ENCODE assay signal across 11 cellular contexts in the genomic region with DNA sequence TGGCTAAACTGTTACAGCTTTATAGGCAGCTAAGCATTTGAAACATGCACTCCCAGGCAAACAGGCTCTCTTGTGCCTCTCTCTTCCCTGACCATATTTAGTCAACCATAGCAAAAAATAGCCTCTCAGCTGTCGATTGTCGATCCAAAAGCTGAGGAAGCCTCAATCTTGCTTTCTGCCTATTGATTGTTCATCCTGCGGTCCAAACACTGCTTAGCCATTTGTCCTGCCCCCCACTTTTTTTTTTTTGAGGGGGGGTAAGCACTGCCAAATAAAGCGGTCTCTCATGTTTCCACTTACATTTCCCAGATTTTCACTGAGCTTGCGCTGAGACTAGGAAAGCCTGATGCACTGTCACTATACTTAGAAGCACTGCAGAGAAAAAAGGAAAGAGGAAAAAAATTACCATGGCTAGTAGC.
DNase-seq lines count a peak whose midpoint lies in the region; TF ChIP-seq lines count a peak whose summit lies in the region.
"Had no signal": no experiment of that assay in that cellular context is flagged by ENCODE, and none has a peak within 500 bp of the region (broad histone marks: within the 10 kb centered on the region; RNA-seq: fewer than 3 reads in every experiment).

No MANE protein-coding gene starts in this region.

- H3K9ac ChIP-seq in H9 (ENCODE audit: extremely low read depth, insufficient read length, low read length) (no peak overlapping the region), mesendoderm (ENCODE audit: low read length) (no peak overlapping the region)

- no peak overlapping the region for H2AK5ac ChIP-seq in H9 (ENCODE audit: insufficient read length, low read length)
- H2AK5ac ChIP-seq in mesendoderm (ENCODE audit: low read length): no peak overlapping the region

- H3K23me2 ChIP-seq in H9 (ENCODE audit: insufficient read length, low read depth, low read length, poor library complexity, severe bottlenecking): no peaks in the 10 kb centered on the region

- no peak overlapping the region for H2BK120ac ChIP-seq in H9 (ENCODE audit: low read depth, low read length, poor library complexity, severe bottlenecking)
- H2BK120ac ChIP-seq in mesendoderm (ENCODE audit: low read depth, low read length): no peak overlapping the region

- H3K23ac ChIP-seq in H9 (ENCODE audit: insufficient read length, low read depth, low read length) (no peak overlapping the region), mesendoderm (ENCODE audit: low read length) (no peak overlapping the region)

- H4K8ac ChIP-seq in H9 (replicated peaks; ENCODE audit: insufficient read length, low read depth, low read length): no peak overlapping the region
- H4K8ac ChIP-seq in mesendoderm (ENCODE audit: low read depth, low read length): peak overlapping the region; percentile 56

- H2BK20ac ChIP-seq in H9 (ENCODE audit: low read depth, low read length, poor library complexity, severe bottlenecking): no peak overlapping the region

- H3K14ac ChIP-seq in H9 (ENCODE audit: insufficient read depth, low read length): no peak overlapping the region

- H3K4me3 Mint-ChIP-seq in H9: no peak overlapping the region

- no peaks in the 10 kb centered on the region for H4K20me1 ChIP-seq in H9 (ENCODE audit: control insufficient read depth, insufficient read depth, insufficient read length)

- H3K9me3 Mint-ChIP-seq in H9: no peaks in the 10 kb centered on the region

- no peak for DNase-seq in H9
- DNase-seq in fibroblast of the aortic adventitia (ENCODE audit: low read depth): peak; percentile 35
- DNase-seq in mesendoderm: peak; percentile 23
- DNase-seq in skeletal muscle cell (ENCODE audit: low read depth): peak; percentile 11
- DNase-seq in activated CD4-positive, alpha-beta T cell treated with anti-CD3 and anti-CD28 coated beads, Interleukin-2, amount 50 U/mL, for 1 hour: no peak
- DNase-seq in activated gamma-delta T cell (lab: John Stamatoyannopoulos, UW): no peak
- DNase-seq in NCI-H82 treated with DMSO at 0.1 percent for 48 hours (lab: John Stamatoyannopoulos, UW; ENCODE audit: unreplicated experiment): no peak
- DNase-seq in activated CD4-positive, CD25-positive, alpha-beta regulatory T cell (lab: John Stamatoyannopoulos, UW): no peak
- DNase-seq: BE2C, erythroblast, kidney had no signal

- no peak overlapping the region for H3K4ac ChIP-seq in H9 (ENCODE audit: low read depth, low read length)
- no peak overlapping the region for H3K4ac ChIP-seq in mesendoderm (ENCODE audit: low read depth, low read length)

- H4K5ac ChIP-seq in H9 (ENCODE audit: insufficient read length, low read depth, low read length) (no peak overlapping the region), mesendoderm (ENCODE audit: low read length) (no peak overlapping the region)

- no peak overlapping the region for H2BK12ac ChIP-seq in H9 (ENCODE audit: insufficient read length, low read depth, low read length)

- no peaks in the 10 kb centered on the region for H3K4me1 ChIP-seq in H9 (ENCODE audit: insufficient read depth, low read length)
- H3K4me1 ChIP-seq in mesendoderm (ENCODE audit: control insufficient read depth, low read depth, low read length): no peaks in the 10 kb centered on the region
- H3K4me1 ChIP-seq: BE2C had no signal

- H3K27me3 Mint-ChIP-seq in H9 (ENCODE audit: low read depth): no peaks in the 10 kb centered on the region

- H3K79me2 ChIP-seq in H9 (ENCODE audit: insufficient read depth, low read length): no peaks in the 10 kb centered on the region
- no peaks in the 10 kb centered on the region for H3K79me2 ChIP-seq in mesendoderm (ENCODE audit: control insufficient read depth, insufficient read depth, low read length)

- H2AFZ ChIP-seq in H9 (ENCODE audit: low read length): no peak overlapping the region

- H3K79me1 ChIP-seq in H9 (ENCODE audit: insufficient read depth, low read depth, low read length, poor library complexity, severe bottlenecking) (no peaks in the 10 kb centered on the region), mesendoderm (ENCODE audit: low read length) (no peaks in the 10 kb centered on the region)

- no peaks in the 10 kb centered on the region for H3K9me3 ChIP-seq in H9 (ENCODE audit: control insufficient read depth, low read depth, low read length)
- H3K9me3 ChIP-seq: BE2C had no signal

- no CpG with 5 or more reads among the region's 5 CpGs for WGBS in H9 (ENCODE audit: extremely low coverage, insufficient read length, low lambda C conversion rate)
- WGBS in mesendoderm (ENCODE audit: extremely low coverage, insufficient coverage, low lambda C conversion rate): no CpG with 5 or more reads among the region's 5 CpGs

- H3K18ac ChIP-seq in H9 (ENCODE audit: insufficient read length, low read depth, low read length) (no peak overlapping the region), mesendoderm (ENCODE audit: low read length) (no peak overlapping the region)

- H3K4me2 ChIP-seq in H9 (ENCODE audit: insufficient read depth, insufficient read length, low read length) (no peak overlapping the region), mesendoderm (ENCODE audit: low read length) (no peak overlapping the region)

- H2BK5ac ChIP-seq in H9 (ENCODE audit: insufficient read length, low read length) (no peak overlapping the region), mesendoderm (ENCODE audit: low read length) (no peak overlapping the region)

- peaks cover 0 to 8% (median 2%) of the 10 kb centered on the region in 3 experiments; a peak in 4 of 7 replicates for H3K36me3 Mint-ChIP-seq in H9 (ENCODE audit: insufficient read depth in 1 of 3, low read depth in 3 of 3)

- H3K27ac Mint-ChIP-seq in H9: peak overlapping the region in 2 of 3 experiments; percentile 10 to 33; a peak in 4 of 7 replicates

- no peak overlapping the region for H3T11ph ChIP-seq in H9 (ENCODE audit: low read length)

- TF ChIP-seq CTCF in H9 (conservative IDR thresholded peaks at IDR 0.05): no peak
- TF ChIP-seq CTCF in fibroblast of the aortic adventitia (IDR thresholded peaks at IDR 0.05; ENCODE audit: insufficient read depth, low read length): no peak

- no peak overlapping the region for H4K91ac ChIP-seq in H9 (ENCODE audit: insufficient read length, low read depth, low read length)

- H3K4me1 Mint-ChIP-seq in H9: peaks cover 0 to 9% of the 10 kb centered on the region in 2 experiments

- no peaks in the 10 kb centered on the region for H3K27me3 ChIP-seq in H9 (ENCODE audit: insufficient read depth, low read length)
- no peaks in the 10 kb centered on the region for H3K27me3 ChIP-seq in mesendoderm (ENCODE audit: insufficient read depth, low read length, poor library complexity)
- H3K27me3 ChIP-seq: BE2C had no signal

- H2BK15ac ChIP-seq in H9 (ENCODE audit: low read depth, low read length) (no peak overlapping the region), mesendoderm (replicated peaks; ENCODE audit: low read depth) (no peak overlapping the region)

- H3K4me3 ChIP-seq in fibroblast of the aortic adventitia (ENCODE audit: low read depth, low read length): no peak overlapping the region
- no peak overlapping the region for H3K4me3 ChIP-seq in mesendoderm (ENCODE audit: low read length)
- H3K4me3 ChIP-seq in skeletal muscle cell (ENCODE audit: low read depth, low read length): no peak overlapping the region

- H3K36me3 ChIP-seq in mesendoderm (ENCODE audit: control insufficient read depth, insufficient read depth, low read length): no peaks in the 10 kb centered on the region
- H3K36me3 ChIP-seq: BE2C had no signal

- H3K56ac ChIP-seq in H9 (ENCODE audit: insufficient read length, low read depth, low read length): no peak overlapping the region
- H3K56ac ChIP-seq in mesendoderm (ENCODE audit: low read length): no peak overlapping the region

- no peak overlapping the region for H3K27ac ChIP-seq in H9 (ENCODE audit: insufficient read length, low read depth, low read length)
- no peak overlapping the region for H3K27ac ChIP-seq in mesendoderm (ENCODE audit: low read depth, low read length)

Comparison
In these comparisons a context has a peak if more than half of its experiments do, and no peak if none do; other contexts are left out.
1. DNase-seq: peak in fibroblast of the aortic adventitia (single experiment), mesendoderm (single experiment) and skeletal muscle cell (single experiment); none in H9 (single experiment), activated CD4-positive, alpha-beta T cell treated with anti-CD3 and anti-CD28 coated beads, Interleukin-2, amount 50 U/mL, for 1 hour (single experiment), activated gamma-delta T cell (single experiment), NCI-H82 treated with DMSO at 0.1 percent for 48 hours (single experiment) and activated CD4-positive, CD25-positive, alpha-beta regulatory T cell (0 of 4).